In genomic region chr13:59755647-59756290, GRCh38 we compare ENCODE assay signal across 22 cellular contexts.
DNase-seq lines count a peak whose midpoint lies in the region; ATAC-seq, FAIRE-seq and TF ChIP-seq lines count a peak whose summit lies in the region.
"Had no signal": no experiment of that assay in that cellular context is flagged by ENCODE, and none has a peak within 500 bp of the region (broad histone marks: within the 10 kb centered on the region; RNA-seq: fewer than 3 reads in every experiment).

No MANE protein-coding gene starts in this region.

- no peaks in the 10 kb centered on the region for H3K9me1 ChIP-seq in keratinocyte (ENCODE audit: control insufficient read depth, extremely low read depth, insufficient read depth, low read length)

- no peaks in the 10 kb centered on the region for H3K9me3 Mint-ChIP-seq in activated T-helper 1 cell treated with anti-CD3 and anti-CD28 coated beads, Interleukin-12 subunit alpha, Interleukin-12 subunit beta, Interleukin-2, Interleukin-4 antibody, amounts not matched to agents 30 ng/mL and 10 ng/mL and 1 ng/mL, durations not matched to agents 14 hours and 24 hours and 36 hours
- H3K9me3 Mint-ChIP-seq: activated naive CD4-positive, alpha-beta T cell treated with anti-CD3 and anti-CD28 coated beads, Interleukin-2, amount 50 U/mL, for 24 hours; mesothelial cell of epicardium had no signal

- no peaks in the 10 kb centered on the region for H3K79me2 ChIP-seq in MM.1S (ENCODE audit: low read length)
- H3K79me2 ChIP-seq in keratinocyte (ENCODE audit: control insufficient read depth, insufficient read depth, low read length) = no peaks in the 10 kb centered on the region

- H3K9me3 ChIP-seq in MM.1S (replicated peaks; ENCODE audit: insufficient read depth, low read length) (no peaks in the 10 kb centered on the region), keratinocyte (ENCODE audit: control insufficient read depth, low read depth, low read length) (no peaks in the 10 kb centered on the region)
- H3K9me3 ChIP-seq: BLaER1 treated with 17β-estradiol and CSF1 and Interleukin-3, amounts not matched to agents 10 nM and 100 nM; gastroesophageal sphincter; neutrophil; sigmoid colon; upper lobe of right lung had no signal

- peaks cover 17% of the 10 kb centered on the region for H3F3A ChIP-seq in MM.1S (ENCODE audit: insufficient read depth, low read length)

- no peaks in the 10 kb centered on the region for H3K36me3 Mint-ChIP-seq in activated T-helper 1 cell treated with anti-CD3 and anti-CD28 coated beads, Interleukin-12 subunit alpha, Interleukin-12 subunit beta, Interleukin-2, Interleukin-4 antibody, amounts not matched to agents 30 ng/mL and 10 ng/mL and 1 ng/mL, durations not matched to agents 14 hours and 24 hours and 36 hours (ENCODE audit: low read depth)
- H3K36me3 Mint-ChIP-seq: activated naive CD4-positive, alpha-beta T cell treated with anti-CD3 and anti-CD28 coated beads, Interleukin-2, amount 50 U/mL, for 24 hours; mesothelial cell of epicardium had no signal

- H3K9me2 ChIP-seq in MM.1S (replicated peaks; ENCODE audit: insufficient read depth, low read length) = no peaks in the 10 kb centered on the region

- dilution Hi-C loops in keratinocyte (cut with MboI; ENCODE audit: extremely low pct_ligation_motif_present, low sequenced_read_pairs) = no loop called here

- intact Hi-C loops in activated T-helper 1 cell treated with anti-CD3 and anti-CD28 coated beads, Interleukin-12 subunit alpha, Interleukin-12 subunit beta, Interleukin-2, Interleukin-4 antibody, amounts not matched to agents 30 ng/mL and 10 ng/mL and 1 ng/mL, durations not matched to agents 14 hours and 24 hours and 36 hours (cut with micrococcal nuclease) = no loop called here

- H3K4me1 Mint-ChIP-seq in activated T-helper 1 cell treated with anti-CD3 and anti-CD28 coated beads, Interleukin-12 subunit alpha, Interleukin-12 subunit beta, Interleukin-2, Interleukin-4 antibody, amounts not matched to agents 30 ng/mL and 10 ng/mL and 1 ng/mL, durations not matched to agents 14 hours and 24 hours and 36 hours (ENCODE audit: low read depth) = no peaks in the 10 kb centered on the region
- H3K4me1 Mint-ChIP-seq: activated naive CD4-positive, alpha-beta T cell treated with anti-CD3 and anti-CD28 coated beads, Interleukin-2, amount 50 U/mL, for 24 hours had no signal

- no peak overlapping the region for H3K27ac Mint-ChIP-seq in activated T-helper 1 cell treated with anti-CD3 and anti-CD28 coated beads, Interleukin-12 subunit alpha, Interleukin-12 subunit beta, Interleukin-2, Interleukin-4 antibody, amounts not matched to agents 30 ng/mL and 10 ng/mL and 1 ng/mL, durations not matched to agents 14 hours and 24 hours and 36 hours
- H3K27ac Mint-ChIP-seq: activated naive CD4-positive, alpha-beta T cell treated with anti-CD3 and anti-CD28 coated beads, Interleukin-2, amount 50 U/mL, for 24 hours; endodermal cell had no signal

- TF ChIP-seq CTCF in MM.1S (IDR thresholded peaks at IDR 0.05; ENCODE audit: low read length) = no peak
- TF ChIP-seq CTCF in keratinocyte (optimal IDR thresholded peaks at IDR 0.05 in 1 of 3, IDR thresholded peaks at IDR 0.05 in 1 of 3, conservative IDR thresholded peaks at IDR 0.05 in 1 of 3; ENCODE audit: extremely low read depth in 1 of 3, insufficient read depth in 2 of 3, low read length in 3 of 3) = no peak

- no peaks in the 10 kb centered on the region for H3K27me3 ChIP-seq in MM.1S (replicated peaks; ENCODE audit: insufficient read depth, low read length)
- no peaks in the 10 kb centered on the region for H3K27me3 ChIP-seq in keratinocyte (ENCODE audit: control insufficient read depth, extremely low read depth, insufficient read depth, low read length)
- H3K27me3 ChIP-seq: BLaER1 treated with 17β-estradiol and CSF1 and Interleukin-3, amounts not matched to agents 10 nM and 100 nM; cardiac muscle cell; gastroesophageal sphincter; neutrophil; sigmoid colon; upper lobe of right lung had no signal

- H3K4me1 ChIP-seq in MM.1S (ENCODE audit: low read length) (peaks cover 14% of the 10 kb centered on the region), keratinocyte (ENCODE audit: control insufficient read depth, extremely low read depth, insufficient read depth, low read length) (peaks cover 15% of the 10 kb centered on the region)
- H3K4me1 ChIP-seq: BLaER1 treated with 17β-estradiol and CSF1 and Interleukin-3, amounts not matched to agents 10 nM and 100 nM; sigmoid colon; upper lobe of right lung had no signal

- H2AFZ ChIP-seq in MM.1S (ENCODE audit: low read length) (no peak overlapping the region), keratinocyte (ENCODE audit: control insufficient read depth, low read length) (peak overlapping the region; percentile 33)

- H3K9ac ChIP-seq in MM.1S (ENCODE audit: low read length) (no peak overlapping the region), keratinocyte (ENCODE audit: control insufficient read depth, extremely low read depth, insufficient read depth, low read length) (no peak overlapping the region)
- H3K9ac ChIP-seq: BLaER1 treated with 17β-estradiol and CSF1 and Interleukin-3, amounts not matched to agents 10 nM and 100 nM had no signal

- FAIRE-seq in keratinocyte (lab: Jason Lieb, UNC) (no peak), frontal cortex (lab: Jason Lieb, UNC) (no peak)

- H3K4me2 ChIP-seq in MM.1S (ENCODE audit: low read depth, low read length) (peak overlapping the region; percentile 29), keratinocyte (ENCODE audit: control insufficient read depth, extremely low read depth, insufficient read depth, low read depth, low read length) (peak overlapping the region; percentile 28)
- H3K4me2 ChIP-seq: BLaER1 treated with 17β-estradiol and CSF1 and Interleukin-3, amounts not matched to agents 10 nM and 100 nM had no signal

- H3K36me3 ChIP-seq in MM.1S (replicated peaks; ENCODE audit: insufficient read depth, low read length) (no peaks in the 10 kb centered on the region), keratinocyte (ENCODE audit: control insufficient read depth in 2 of 2, extremely low read depth in 1 of 2, insufficient read depth in 2 of 2, low read length in 2 of 2) (no peaks in the 10 kb centered on the region)
- H3K36me3 ChIP-seq: BLaER1 treated with 17β-estradiol and CSF1 and Interleukin-3, amounts not matched to agents 10 nM and 100 nM; cardiac muscle cell; gastroesophageal sphincter; neutrophil; sigmoid colon; upper lobe of right lung had no signal

- DNase-seq in MM.1S (peak; percentile 33), keratinocyte (ENCODE audit: low read depth, low spot score) (no peak), COLO668 (lab: John Stamatoyannopoulos, UW; ENCODE audit: unreplicated experiment) (no peak), frontal cortex (ENCODE audit: low spot score in 2 of 2) (no peak)
- no peak for DNase-seq in activated T-helper 1 cell treated with anti-CD3 and anti-CD28 coated beads, Interleukin-12 subunit alpha, Interleukin-12 subunit beta, Interleukin-2, Interleukin-4 antibody, amounts not matched to agents 30 ng/mL and 10 ng/mL and 1 ng/mL, durations not matched to agents 14 hours and 24 hours and 36 hours (ENCODE audit: low spot score)
- DNase-seq: DMS79 treated with DMSO at 0.1 percent for 48 hours; endodermal cell; KG1; NCI-H146; sigmoid colon; stimulated activated naive CD4-positive, alpha-beta T cell; upper lobe of right lung had no signal

- H3K27ac ChIP-seq in MM.1S (ENCODE audit: low read length) (no peak overlapping the region), keratinocyte (ENCODE audit: control insufficient read depth, insufficient read depth, low read length) (peak overlapping the region; percentile 19)
- H3K27ac ChIP-seq: BLaER1 treated with 17β-estradiol and CSF1 and Interleukin-3, amounts not matched to agents 10 nM and 100 nM; cardiac muscle cell; gastroesophageal sphincter; neutrophil; sigmoid colon; upper lobe of right lung; VCaP had no signal

- H4K20me1 ChIP-seq in MM.1S (ENCODE audit: insufficient read depth, low read length) = no peaks in the 10 kb centered on the region
- no peaks in the 10 kb centered on the region for H4K20me1 ChIP-seq in keratinocyte (ENCODE audit: control insufficient read depth, extremely low read depth, insufficient read depth, low read length)
- H4K20me1 ChIP-seq: BLaER1 treated with 17β-estradiol and CSF1 and Interleukin-3, amounts not matched to agents 10 nM and 100 nM had no signal

- no peaks in the 10 kb centered on the region for H3K27me3 Mint-ChIP-seq in activated T-helper 1 cell treated with anti-CD3 and anti-CD28 coated beads, Interleukin-12 subunit alpha, Interleukin-12 subunit beta, Interleukin-2, Interleukin-4 antibody, amounts not matched to agents 30 ng/mL and 10 ng/mL and 1 ng/mL, durations not matched to agents 14 hours and 24 hours and 36 hours (ENCODE audit: insufficient read depth)
- H3K27me3 Mint-ChIP-seq: activated naive CD4-positive, alpha-beta T cell treated with anti-CD3 and anti-CD28 coated beads, Interleukin-2, amount 50 U/mL, for 24 hours had no signal

- ATAC-seq in GM19324 (IDR thresholded peaks at IDR 0.05; ENCODE audit: low FRiP score, unreplicated experiment) = peak; percentile 57
- peak; percentile 68 for ATAC-seq in HG02588 (IDR thresholded peaks at IDR 0.05; ENCODE audit: unreplicated experiment)
- no peak for ATAC-seq in HG03159 (IDR thresholded peaks at IDR 0.05; ENCODE audit: unreplicated experiment)
- ATAC-seq: gastroesophageal sphincter, upper lobe of right lung had no signal

- H3K4me3 ChIP-seq in MM.1S (ENCODE audit: low read length) (no peak overlapping the region), keratinocyte (ENCODE audit: control insufficient read depth in 2 of 3, extremely low read depth in 1 of 3, insufficient read depth in 2 of 3, low read depth in 1 of 3, low read length in 3 of 3) (no peak overlapping the region)
- H3K4me3 ChIP-seq: BLaER1 treated with 17β-estradiol and CSF1 and Interleukin-3, amounts not matched to agents 10 nM and 100 nM; cardiac muscle cell; gastroesophageal sphincter; sigmoid colon; upper lobe of right lung had no signal

- no peak overlapping the region for H3K4me3 Mint-ChIP-seq in activated T-helper 1 cell treated with anti-CD3 and anti-CD28 coated beads, Interleukin-12 subunit alpha, Interleukin-12 subunit beta, Interleukin-2, Interleukin-4 antibody, amounts not matched to agents 30 ng/mL and 10 ng/mL and 1 ng/mL, durations not matched to agents 14 hours and 24 hours and 36 hours
- H3K4me3 Mint-ChIP-seq: activated naive CD4-positive, alpha-beta T cell treated with anti-CD3 and anti-CD28 coated beads, Interleukin-2, amount 50 U/mL, for 24 hours; endodermal cell; mesothelial cell of epicardium had no signal
